21 cellular contexts compared by ENCODE assay signal in the genomic region with DNA sequence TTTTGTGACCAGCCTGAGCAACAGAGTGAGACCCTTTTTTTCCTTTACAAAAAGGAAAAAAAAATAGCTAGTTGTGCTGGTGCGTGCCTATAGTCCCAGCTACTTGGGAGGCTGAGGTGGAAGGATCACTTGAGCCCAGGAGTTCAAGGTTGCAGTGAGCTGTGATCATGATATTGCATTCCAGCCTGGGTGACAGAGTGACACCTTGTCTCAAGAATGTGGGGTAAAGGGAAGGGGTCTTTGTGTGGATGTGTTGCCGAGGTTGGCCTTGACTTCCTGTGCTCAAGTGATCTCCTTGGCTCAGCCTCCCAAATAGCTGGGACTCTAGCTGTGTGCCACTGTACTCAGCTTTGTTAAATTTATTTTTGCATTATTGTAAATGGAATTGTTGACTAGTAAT.
"Had no signal": no experiment of that assay in that cellular context is flagged by ENCODE, and none has a peak within 500 bp of the region (broad histone marks: within the 10 kb centered on the region; RNA-seq: fewer than 3 reads in every experiment).

No MANE protein-coding gene starts in this region.

- H3K4me1 ChIP-seq: colonic mucosa, prostate gland, stomach had no signal

- DNase-seq: colonic mucosa; dermis blood vessel endothelial cell; effector memory CD4-positive, alpha-beta T cell; left cardiac atrium; left lung; mesenchymal stem cell; midbrain; naive thymus-derived CD8-positive, alpha-beta T cell; nephron progenitor cell; nucleus accumbens; sigmoid colon; stimulated activated CD4-positive, alpha-beta T cell treated with anti-CD3 and anti-CD28 coated beads, Interleukin-2, amount 100 ng/mL, for 24 hours; stimulated activated CD4-positive, alpha-beta T cell treated with anti-CD3 and anti-CD28 coated beads, Interleukin-4, amount 100 ng/mL, for 24 hours; stimulated activated naive CD4-positive, alpha-beta T cell treated with Interleukin-2 at 50 U/mL for 16 hours; stomach; thyroid gland had no signal

- H3K4me3 ChIP-seq: colonic mucosa, left lung, prostate gland, right atrium auricular region, sigmoid colon, stomach, thyroid gland had no signal

- ATAC-seq: left cardiac atrium; left lung; naive thymus-derived CD8-positive, alpha-beta T cell; stimulated activated effector memory CD8-positive, alpha-beta T cell treated with anti-CD3 and anti-CD28 coated beads, Interleukin-12 subunit alpha, Interleukin-12 subunit beta, amount 100 ng/mL, for 72 hours had no signal

- H3K4me3 Mint-ChIP-seq: naive thymus-derived CD8-positive, alpha-beta T cell; nephron progenitor cell; stimulated activated effector memory CD8-positive, alpha-beta T cell treated with anti-CD3 and anti-CD28 coated beads, Interleukin-12 subunit alpha, Interleukin-12 subunit beta, amount 100 ng/mL, for 72 hours; type B pancreatic cell had no signal

- H3K27me3 Mint-ChIP-seq: naive thymus-derived CD8-positive, alpha-beta T cell; type B pancreatic cell had no signal

- H3K27me3 ChIP-seq: colonic mucosa, left lung, right atrium auricular region, sigmoid colon, stomach, thyroid gland had no signal

- H3K36me3 ChIP-seq: colonic mucosa, left lung, prostate gland, right atrium auricular region, sigmoid colon, stomach, thyroid gland had no signal

- H3K36me3 Mint-ChIP-seq: stimulated activated effector memory CD8-positive, alpha-beta T cell treated with anti-CD3 and anti-CD28 coated beads, Interleukin-12 subunit alpha, Interleukin-12 subunit beta, amount 100 ng/mL, for 72 hours had no signal

- H3K9me3 ChIP-seq: colonic mucosa, prostate gland, sigmoid colon, stomach, thyroid gland had no signal

- FAIRE-seq: endometrium had no signal

- H3K27ac ChIP-seq: colonic mucosa, left lung, prostate gland, right atrium auricular region, sigmoid colon, stomach, thyroid gland had no signal

- H3K27ac Mint-ChIP-seq: naive thymus-derived CD8-positive, alpha-beta T cell; nephron progenitor cell; stimulated activated effector memory CD8-positive, alpha-beta T cell treated with anti-CD3 and anti-CD28 coated beads, Interleukin-12 subunit alpha, Interleukin-12 subunit beta, amount 100 ng/mL, for 72 hours; type B pancreatic cell had no signal

- H3K9me3 Mint-ChIP-seq: stimulated activated effector memory CD8-positive, alpha-beta T cell treated with anti-CD3 and anti-CD28 coated beads, Interleukin-12 subunit alpha, Interleukin-12 subunit beta, amount 100 ng/mL, for 72 hours; type B pancreatic cell had no signal
